ENCODE assay signal across 25 cellular contexts in genomic region chr1:201475121-201475520, GRCh38. TPM values are rescaled to one million over a fixed set of nuclear protein-coding genes. Genes with fewer than 3 reads are reported as not detected.
"Had no signal": no experiment of that assay in that cellular context is flagged by ENCODE, and none has a peak within 500 bp of the region (broad histone marks: within the 10 kb centered on the region; RNA-seq: fewer than 3 reads in every experiment).

No MANE protein-coding gene starts in this region.

- H3K9me3 ChIP-seq: body of pancreas, gastroesophageal sphincter, right atrium auricular region, suprapubic skin, upper lobe of left lung had no signal

- H3K27me3 ChIP-seq: body of pancreas, gastroesophageal sphincter, right atrium auricular region, suprapubic skin, upper lobe of left lung had no signal

- H3K4me3 Mint-ChIP-seq: activated CD4-positive, alpha-beta T cell treated with anti-CD3 and anti-CD28 coated beads, Interleukin-2, amount 10 ng/mL, durations not matched to agents 24 days and 14 days; activated CD8-positive, alpha-beta T cell treated with anti-CD3 and anti-CD28 coated beads, Interleukin-2, amount 10 ng/mL, durations not matched to agents 7 days and 5 days; activated naive CD8-positive, alpha-beta T cell; activated T-cell treated with anti-CD3 and anti-CD28 coated beads, Interleukin-2, amount 50 U/mL, for 72 hours; central memory CD8-positive, alpha-beta T cell; T-helper 2 cell treated with Interferon-gamma antibody and Interleukin-4, amounts not matched to agents 5 μg/mL and 100 μg/mL, for 36 hours had no signal

- ATAC-seq: activated CD8-positive, alpha-beta T cell treated with anti-CD3 and anti-CD28 coated beads, Interleukin-2, amount 10 ng/mL, durations not matched to agents 7 days and 5 days; activated T-cell treated with anti-CD3 and anti-CD28 coated beads, Interleukin-2, amount 50 U/mL, for 72 hours; body of pancreas; gastroesophageal sphincter; stimulated activated naive CD8-positive, alpha-beta T cell treated with anti-CD3 and anti-CD28 coated beads, Interleukin-15, Interleukin-2, amounts not matched to agents 100 U/mL and 50 U/mL, for 24 hours had no signal

- DNase-seq: activated CD4-positive, alpha-beta T cell treated with anti-CD3 and anti-CD28 coated beads, Interleukin-2, amount 10 ng/mL, durations not matched to agents 24 days and 14 days; activated CD4-positive, CD25-positive, alpha-beta regulatory T cell; activated CD8-positive, alpha-beta memory T cell treated with anti-CD3 and anti-CD28 coated beads, Interleukin-2, amount 50 U/mL, for 4 hours; activated CD8-positive, alpha-beta T cell treated with anti-CD3 and anti-CD28 coated beads, Interleukin-2, amount 10 ng/mL, durations not matched to agents 7 days and 5 days; activated gamma-delta T cell treated with Interleukin-2 at 50 U/mL for 16 hours; activated T-cell treated with anti-CD3 and anti-CD28 coated beads, Interleukin-2, amount 50 U/mL, for 72 hours; amniotic stem cell; body of pancreas; effector CD4-positive, alpha-beta T cell; hippocampal formation; kidney; mesendoderm; stimulated activated naive CD8-positive, alpha-beta T cell treated with anti-CD3 and anti-CD28 coated beads, Interleukin-15, Interleukin-2, amounts not matched to agents 100 U/mL and 50 U/mL, for 24 hours; upper lobe of left lung had no signal

- H3K4me1 Mint-ChIP-seq: central memory CD8-positive, alpha-beta T cell had no signal

- H3K36me3 ChIP-seq: gastroesophageal sphincter, right atrium auricular region, suprapubic skin, upper lobe of left lung had no signal

- H3K4me3 ChIP-seq: body of pancreas, coronary artery, gastroesophageal sphincter, right atrium auricular region, smooth muscle cell, suprapubic skin, upper lobe of left lung had no signal

- H3K4me2 ChIP-seq: smooth muscle cell had no signal

- H3K27ac ChIP-seq: body of pancreas, coronary artery, gastroesophageal sphincter, right atrium auricular region, upper lobe of left lung had no signal

- H3K9me3 Mint-ChIP-seq: activated CD4-positive, alpha-beta T cell treated with anti-CD3 and anti-CD28 coated beads, Interleukin-2, amount 10 ng/mL, durations not matched to agents 24 days and 14 days; activated T-cell treated with anti-CD3 and anti-CD28 coated beads, Interleukin-2, amount 50 U/mL, for 72 hours; central memory CD8-positive, alpha-beta T cell; T-helper 2 cell treated with Interferon-gamma antibody and Interleukin-4, amounts not matched to agents 5 μg/mL and 100 μg/mL, for 36 hours had no signal

- H3K27ac Mint-ChIP-seq: activated CD4-positive, alpha-beta T cell treated with anti-CD3 and anti-CD28 coated beads, Interleukin-2, amount 10 ng/mL, durations not matched to agents 24 days and 14 days; activated CD8-positive, alpha-beta T cell treated with anti-CD3 and anti-CD28 coated beads, Interleukin-2, amount 10 ng/mL, durations not matched to agents 7 days and 5 days; activated naive CD8-positive, alpha-beta T cell; activated T-cell treated with anti-CD3 and anti-CD28 coated beads, Interleukin-2, amount 50 U/mL, for 72 hours; progenitor cell of endocrine pancreas; T-helper 2 cell treated with Interferon-gamma antibody and Interleukin-4, amounts not matched to agents 5 μg/mL and 100 μg/mL, for 36 hours had no signal

RNA-seq across cellular contexts. Expression of gene TNNI1, which starts 53.6 kb away (rescaled TPM):
- total RNA-seq: activated CD4-positive, alpha-beta T cell treated with anti-CD3 and anti-CD28 coated beads, Interleukin-2, amount 10 ng/mL, durations not matched to agents 24 days and 14 days; activated CD8-positive, alpha-beta T cell treated with anti-CD3 and anti-CD28 coated beads, Interleukin-2, amount 10 ng/mL, durations not matched to agents 7 days and 5 days; activated T-cell treated with anti-CD3 and anti-CD28 coated beads, Interleukin-2, amount 50 U/mL, for 72 hours; body of pancreas; endothelial cell of umbilical vein; fibroblast of lung; gastroesophageal sphincter; kidney; progenitor cell of endocrine pancreas had no signal
